In genomic region chr7:70881470-70881869, GRCh38 we compare ENCODE assay signal across 16 cellular contexts.
DNase-seq lines count a peak whose midpoint lies in the region; ATAC-seq and TF ChIP-seq lines count a peak whose summit lies in the region.
"Had no signal": no experiment of that assay in that cellular context is flagged by ENCODE, and none has a peak within 500 bp of the region (broad histone marks: within the 10 kb centered on the region; RNA-seq: fewer than 3 reads in every experiment).

No MANE protein-coding gene starts in this region.

- peaks cover 0 to under 1% of the 10 kb centered on the region in 2 donors for H3K9me3 Mint-ChIP-seq in effector memory CD8-positive, alpha-beta T cell

- H3K9me3 ChIP-seq in hepatocyte (ENCODE audit: low read depth) = no peaks in the 10 kb centered on the region
- H3K9me3 ChIP-seq in smooth muscle cell (replicated peaks; ENCODE audit: low read depth) = no peaks in the 10 kb centered on the region
- H3K9me3 ChIP-seq: BLaER1 treated with 17β-estradiol and CSF1 and Interleukin-3, amounts not matched to agents 10 nM and 100 nM had no signal

- no peak overlapping the region for H2AFZ ChIP-seq in hepatocyte
- no peak overlapping the region for H2AFZ ChIP-seq in smooth muscle cell (ENCODE audit: low read depth)

- no peak overlapping the region for H3K4me3 ChIP-seq in hepatocyte
- H3K4me3 ChIP-seq in smooth muscle cell = no peak overlapping the region
- H3K4me3 ChIP-seq: BLaER1 treated with 17β-estradiol and CSF1 and Interleukin-3, amounts not matched to agents 10 nM and 100 nM had no signal

- TF ChIP-seq CTCF in hepatocyte (IDR thresholded peaks at IDR 0.05; ENCODE audit: poor library complexity) = no peak
- no peak for TF ChIP-seq CTCF in smooth muscle cell (IDR thresholded peaks at IDR 0.05; ENCODE audit: borderline replicate concordance, insufficient read depth, poor library complexity, severe bottlenecking)

- H3K4me1 ChIP-seq in hepatocyte (ENCODE audit: insufficient read depth) = peaks cover 4% of the 10 kb centered on the region
- peaks cover 3% of the 10 kb centered on the region for H3K4me1 ChIP-seq in smooth muscle cell (ENCODE audit: low read depth)
- H3K4me1 ChIP-seq: BLaER1 treated with 17β-estradiol and CSF1 and Interleukin-3, amounts not matched to agents 10 nM and 100 nM had no signal

- peak overlapping the region; percentile 12 for H3K4me2 ChIP-seq in hepatocyte
- H3K4me2 ChIP-seq in smooth muscle cell = peak overlapping the region; percentile 32
- H3K4me2 ChIP-seq: BLaER1 treated with 17β-estradiol and CSF1 and Interleukin-3, amounts not matched to agents 10 nM and 100 nM had no signal

- H3K4me3 Mint-ChIP-seq in effector memory CD8-positive, alpha-beta T cell = no peak overlapping the region
- H3K4me3 Mint-ChIP-seq: CD4-positive, alpha-beta T cell had no signal

- H3K27ac ChIP-seq in hepatocyte (no peak overlapping the region), smooth muscle cell (ENCODE audit: low read depth) (no peak overlapping the region)
- H3K27ac ChIP-seq: 22Rv1; BLaER1 treated with 17β-estradiol and CSF1 and Interleukin-3, amounts not matched to agents 10 nM and 100 nM; HL-60 had no signal

- H3F3A ChIP-seq in smooth muscle cell (ENCODE audit: low read depth) = no peaks in the 10 kb centered on the region

- no peaks in the 10 kb centered on the region for H3K9me2 ChIP-seq in hepatocyte (replicated peaks; ENCODE audit: insufficient read depth)

- DNase-seq in DMS 273 (lab: John Stamatoyannopoulos, UW; ENCODE audit: unreplicated experiment) = peak; percentile 17
- DNase-seq in DMS 273 treated with DMSO at 0.1 percent for 48 hours (lab: John Stamatoyannopoulos, UW) = no peak
- peak; percentile 11 for DNase-seq in SW480 (ENCODE audit: low spot score)
- DNase-seq in hepatocyte (ENCODE audit: low spot score) = peak; percentile 54
- no peak for DNase-seq in smooth muscle cell (lab: John Stamatoyannopoulos, UW; ENCODE audit: unreplicated experiment)
- DNase-seq in effector memory CD8-positive, alpha-beta T cell = no peak
- no peak for DNase-seq in NCI-H1105 (lab: John Stamatoyannopoulos, UW)
- DNase-seq in activated naive CD4-positive, alpha-beta T cell treated with anti-CD3 and anti-CD28 coated beads, Interleukin-2, amount 50 U/mL, for 16 hours = no peak
- DNase-seq: AML-193; CD4-positive, alpha-beta T cell; DND-41; GDM1 had no signal

- no peaks in the 10 kb centered on the region for H3K4me1 Mint-ChIP-seq in effector memory CD8-positive, alpha-beta T cell (ENCODE audit: low read depth in 2 of 2)

- H3K36me3 ChIP-seq in hepatocyte (replicated peaks; ENCODE audit: insufficient read depth, low read depth) (no peaks in the 10 kb centered on the region), smooth muscle cell (ENCODE audit: low read depth) (no peaks in the 10 kb centered on the region)
- H3K36me3 ChIP-seq: BLaER1 treated with 17β-estradiol and CSF1 and Interleukin-3, amounts not matched to agents 10 nM and 100 nM had no signal

- ATAC-seq in effector memory CD8-positive, alpha-beta T cell (replicated peaks) = no peak
- ATAC-seq: HCT116 had no signal

- WGBS in hepatocyte (ENCODE audit: low lambda C conversion rate, missing lambda C conversion rate) = 41% methylated on average over 7 of the region's 7 CpGs
- 34% methylated on average over 7 of the region's 7 CpGs for WGBS in smooth muscle cell (ENCODE audit: low lambda C conversion rate)

- H4K20me1 ChIP-seq in hepatocyte (ENCODE audit: insufficient read depth, poor library complexity, severe bottlenecking) (no peaks in the 10 kb centered on the region), smooth muscle cell (ENCODE audit: low read depth) (no peaks in the 10 kb centered on the region)
- H4K20me1 ChIP-seq: BLaER1 treated with 17β-estradiol and CSF1 and Interleukin-3, amounts not matched to agents 10 nM and 100 nM had no signal

- H3K27me3 Mint-ChIP-seq in effector memory CD8-positive, alpha-beta T cell = peaks cover 0 to 22% of the 10 kb centered on the region in 2 donors

- H3K36me3 Mint-ChIP-seq in effector memory CD8-positive, alpha-beta T cell (ENCODE audit: insufficient read depth) = no peaks in the 10 kb centered on the region

- H3K79me2 ChIP-seq in hepatocyte = no peaks in the 10 kb centered on the region
- no peaks in the 10 kb centered on the region for H3K79me2 ChIP-seq in smooth muscle cell (ENCODE audit: low read depth)

- no peak overlapping the region for H3K27ac Mint-ChIP-seq in effector memory CD8-positive, alpha-beta T cell
- H3K27ac Mint-ChIP-seq: CD4-positive, alpha-beta T cell had no signal

- no peak overlapping the region for H3K9ac ChIP-seq in smooth muscle cell (ENCODE audit: low read depth)
- H3K9ac ChIP-seq: BLaER1 treated with 17β-estradiol and CSF1 and Interleukin-3, amounts not matched to agents 10 nM and 100 nM had no signal

- H3K27me3 ChIP-seq in hepatocyte (no peaks in the 10 kb centered on the region), smooth muscle cell (ENCODE audit: low read depth) (peaks cover 5% of the 10 kb centered on the region)
- H3K27me3 ChIP-seq: BLaER1 treated with 17β-estradiol and CSF1 and Interleukin-3, amounts not matched to agents 10 nM and 100 nM had no signal

Comparison
In these comparisons a context has a peak if more than half of its experiments do, and no peak if none do; other contexts are left out.
1. DNase-seq: peak in DMS 273 (single experiment), SW480 (single experiment) and hepatocyte (single experiment); none in DMS 273 treated with DMSO at 0.1 percent for 48 hours (single experiment), smooth muscle cell (single experiment), effector memory CD8-positive, alpha-beta T cell (0 of 3), NCI-H1105 (single experiment) and activated naive CD4-positive, alpha-beta T cell treated with anti-CD3 and anti-CD28 coated beads, Interleukin-2, amount 50 U/mL, for 16 hours (single experiment).